In the genomic region with DNA sequence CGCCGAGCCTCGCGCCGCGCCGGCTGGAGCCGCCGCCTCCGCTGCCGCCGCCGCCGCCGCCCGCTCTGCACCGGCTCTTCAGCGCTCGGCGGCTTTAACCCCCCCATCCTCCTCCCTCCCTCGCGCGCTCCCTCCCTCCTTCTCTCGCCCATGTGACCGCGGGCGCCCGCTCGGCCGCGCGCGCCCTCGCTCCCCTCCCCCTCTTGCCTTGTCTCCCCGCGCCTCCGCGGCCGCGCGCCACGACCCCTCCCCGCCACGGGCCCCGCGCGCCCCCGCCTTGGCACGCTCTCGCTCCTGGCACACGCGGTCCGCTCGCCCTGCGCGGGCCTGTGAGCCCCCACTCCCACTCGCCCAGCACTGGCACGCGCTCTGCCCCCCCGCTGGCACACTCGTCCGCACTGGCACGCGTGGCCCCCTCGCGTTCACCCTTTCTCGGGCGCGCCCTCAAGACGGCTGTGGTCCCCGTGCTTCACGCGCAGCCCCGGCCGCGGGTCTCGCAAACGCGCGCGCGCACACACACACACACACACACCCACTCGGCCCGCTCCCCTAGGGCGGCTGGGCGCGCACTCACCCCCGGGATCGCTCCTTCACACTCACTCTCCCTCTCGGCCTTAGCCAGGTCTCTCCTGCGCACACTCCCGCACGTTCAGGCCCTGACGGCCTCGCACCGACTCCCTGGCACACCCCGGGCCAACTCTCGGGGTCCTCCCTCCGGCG, we compare ENCODE assay signal across 9 cellular contexts. TPM values are rescaled to one million over a fixed set of nuclear protein-coding genes. Genes with fewer than 3 reads are reported as not detected.
DNase-seq lines count a peak whose midpoint lies in the region; ATAC-seq and TF ChIP-seq lines count a peak whose summit lies in the region.
"Had no signal": no experiment of that assay in that cellular context is flagged by ENCODE, and none has a peak within 500 bp of the region (broad histone marks: within the 10 kb centered on the region; RNA-seq: fewer than 3 reads in every experiment).

CNTFR (minus strand) TSS at position 69 of the 720 bp plus-strand sequence. CDS start 20,743 bp downstream, outside the sequence.

- H3K9me3 ChIP-seq in Panc1 (ENCODE audit: control insufficient read depth, insufficient read depth, low read depth, low read length) = no peaks in the 10 kb centered on the region
- H3K9me3 ChIP-seq in duodenal mucosa (ENCODE audit: control insufficient read depth in 1 of 2, low read length in 2 of 2) = no peaks in the 10 kb centered on the region
- H3K9me3 ChIP-seq in mucosa of descending colon = no peaks in the 10 kb centered on the region

- POLR2A ChIA-PET in Panc1 (lab: Charles Lee) = no interaction called here

- no TSS peak for BruUV-seq in Panc1 (replicated peaks; lab: Mats Ljungman, UMichigan)

- no peaks in the 10 kb centered on the region for H3K36me3 ChIP-seq in Panc1 (ENCODE audit: control insufficient read depth, insufficient read depth, low read length)
- H3K36me3 ChIP-seq in duodenal mucosa (ENCODE audit: control insufficient read depth in 1 of 2, insufficient read depth in 2 of 2, low read length in 2 of 2) = no peaks in the 10 kb centered on the region
- H3K36me3 ChIP-seq in mucosa of descending colon (ENCODE audit: low read depth) = no peaks in the 10 kb centered on the region

- H3K9me3 Mint-ChIP-seq in type B pancreatic cell = no peaks in the 10 kb centered on the region

- H3K36me3 Mint-ChIP-seq in type B pancreatic cell = no peaks in the 10 kb centered on the region

- peaks cover 40% of the 10 kb centered on the region for H3K4me1 Mint-ChIP-seq in type B pancreatic cell (ENCODE audit: unreplicated experiment)

- peaks cover 83% of the 10 kb centered on the region for H3K27me3 Mint-ChIP-seq in type B pancreatic cell

- H3K4me1 ChIP-seq in Panc1 (ENCODE audit: control insufficient read depth, insufficient read depth, low read length) (peaks cover 10% of the 10 kb centered on the region), duodenal mucosa (ENCODE audit: control insufficient read depth in 1 of 2, insufficient read depth in 2 of 2, low read length in 2 of 2) (peaks cover 26 to 37% of the 10 kb centered on the region in 2 donors), mucosa of descending colon (ENCODE audit: low read depth) (peaks cover 29% of the 10 kb centered on the region)

- no peak within 1 kb of the TSS for H3K27ac ChIP-seq in Panc1 (ENCODE audit: low read length)
- no peak within 1 kb of the TSS for H3K27ac ChIP-seq in duodenal mucosa (ENCODE audit: low read depth, low read length)

- H3K9ac ChIP-seq in duodenal mucosa (ENCODE audit: low read depth in 1 of 2, low read length in 2 of 2) = no peak within 1 kb of the TSS

- H3K27me3 ChIP-seq in Panc1 (ENCODE audit: control insufficient read depth, insufficient read depth, low read length) (peaks cover 6% of the 10 kb centered on the region), duodenal mucosa (ENCODE audit: control insufficient read depth in 1 of 2, insufficient read depth in 2 of 2, low read length in 2 of 2) (peaks cover 64 to 71% of the 10 kb centered on the region in 2 donors)

- DNase-seq in DMS53 (lab: John Stamatoyannopoulos, UW) (peak; percentile 51), DMS53 treated with DMSO at 0.1 percent for 48 hours (lab: John Stamatoyannopoulos, UW; ENCODE audit: unreplicated experiment) (no peak), Panc1 (ENCODE audit: low read depth, low spot score) (no peak), mucosa of descending colon (peak in 2 of 3 donors; percentile 43 to 59), type B pancreatic cell (ENCODE audit: extremely low spot score, unreplicated experiment) (no peak), KBM-7 (no peak)

- TF ChIP-seq CTCF in Panc1 (IDR thresholded peaks at IDR 0.05) (no peak), mucosa of descending colon (IDR thresholded peaks at IDR 0.05) (no peak), type B pancreatic cell (conservative IDR thresholded peaks at IDR 0.05) (no peak)

- peak within 1 kb of the TSS; percentile 81 for H3K27ac Mint-ChIP-seq in type B pancreatic cell

- ATAC-seq in Panc1 (peak; percentile 55), mucosa of descending colon (peak; percentile 16), HG02840 (IDR thresholded peaks at IDR 0.05; ENCODE audit: low FRiP score, unreplicated experiment) (no peak)

- H3K4me3 ChIP-seq in Panc1 (ENCODE audit: low read depth in 2 of 2, low read length in 2 of 2) (peak within 1 kb of the TSS; percentile 36 to 42), duodenal mucosa (ENCODE audit: low read depth in 1 of 2, low read length in 2 of 2) (peak within 1 kb of the TSS; percentile 50 to 66), mucosa of descending colon (no peak within 1 kb of the TSS)

- intact Hi-C loops in Panc1 (cut with micrococcal nuclease; ENCODE audit: unreplicated experiment) (loop anchor here (5.0 kb wide), 1 partner anchor 188 kb away; no protein-coding TSS in a partner anchor), mucosa of descending colon (cut with DNase I, micrococcal nuclease) (loop anchor here (5.0 to 10.0 kb wide), 3 partner anchors 43 to 185 kb away; no protein-coding TSS in a partner anchor)

- H3K4me3 Mint-ChIP-seq in type B pancreatic cell = peak within 1 kb of the TSS; percentile 89

- in situ Hi-C loops in Panc1 (cut with HindIII; ENCODE audit: low pct_unique_long_range_greater_than_20kb, low sequenced_read_pairs) (no loop called here), KBM-7 (cut with MboI; ENCODE audit: low pct_unique_long_range_greater_than_20kb, low sequenced_read_pairs) (loop anchor here (5.0 to 25.0 kb wide), 2 partner anchors 48 to 178 kb away; no protein-coding TSS in a partner anchor)

- CTCF ChIA-PET in Panc1 (lab: Charles Lee) = no interaction called here

RNA-seq across cellular contexts. Expression of gene CNTFR, which starts in this region (rescaled TPM):
- 2.7 TPM for total RNA-seq in Panc1 (2021; ENCODE audit: unreplicated experiment)
- polyA plus RNA-seq in Panc1 (2012; ENCODE audit: insufficient read length) = 2.1 TPM
- 10 to 100 TPM in 1 of 3 donors, 1 to 10 TPM in 2; 1.5 to 14.5 (median 7.7) TPM for total RNA-seq in mucosa of descending colon
- 3.5 and 24.2 TPM in 2 replicates for total RNA-seq in type B pancreatic cell (ENCODE audit: low replicate concordance)
- total RNA-seq: mononuclear cell had no signal

Comparison
In these comparisons a context has a peak if more than half of its experiments do, and no peak if none do; other contexts are left out.
1. DNase-seq: peak in DMS53 (single experiment) and mucosa of descending colon (2 of 3); none in DMS53 treated with DMSO at 0.1 percent for 48 hours (single experiment), Panc1 (single experiment), type B pancreatic cell (single experiment) and KBM-7 (single experiment).